In the genomic region with DNA sequence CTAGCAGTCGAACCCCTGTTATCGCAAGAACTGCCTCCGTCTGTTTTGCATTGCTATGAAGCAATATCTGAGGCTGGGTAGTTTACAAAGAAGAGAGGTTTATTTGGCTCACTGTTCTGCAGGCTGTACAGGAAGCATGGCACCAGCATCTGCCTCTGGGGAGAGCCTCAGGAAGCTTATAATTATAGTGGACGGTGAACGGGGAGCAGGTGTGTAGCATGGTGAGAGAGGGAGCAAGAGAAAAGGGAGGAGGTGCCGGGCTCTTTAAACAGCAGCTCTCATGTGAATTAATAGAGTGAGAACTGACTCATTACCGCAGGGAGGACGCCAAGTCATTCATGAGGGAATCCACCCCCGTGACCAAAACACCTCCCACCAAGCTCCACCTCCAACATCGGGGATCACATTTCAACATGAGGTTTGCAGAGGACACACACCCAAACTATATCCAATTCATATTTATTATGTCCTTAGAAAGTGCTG, we compare ENCODE assay signal across 18 cellular contexts.
DNase-seq lines count a peak whose midpoint lies in the region; ATAC-seq and TF ChIP-seq lines count a peak whose summit lies in the region.
"Had no signal": no experiment of that assay in that cellular context is flagged by ENCODE, and none has a peak within 500 bp of the region (broad histone marks: within the 10 kb centered on the region; RNA-seq: fewer than 3 reads in every experiment).

No MANE protein-coding gene starts in this region.

- peak; percentile 91 for DNase-seq in MCF 10A (ENCODE audit: unreplicated experiment)
- no peak for DNase-seq in breast epithelium (ENCODE audit: low spot score in 2 of 2)
- DNase-seq in OCI-M1 (lab: John Stamatoyannopoulos, UW), result peak; percentile 56
- DNase-seq in epithelial cell of esophagus (ENCODE audit: low read depth), result peak; percentile 85
- DNase-seq in renal cortical epithelial cell (ENCODE audit: low read depth), result peak; percentile 76
- no peak for DNase-seq in NCI-H187 treated with DMSO at 0.1 percent for 48 hours (lab: John Stamatoyannopoulos, UW)
- no peak for DNase-seq in NCI-H345 (lab: John Stamatoyannopoulos, UW)
- DNase-seq: activated CD8-positive, alpha-beta memory T cell treated with anti-CD3 and anti-CD28 coated beads, Interleukin-2, amount 10 ng/mL, durations not matched to agents 7 days and 5 days; midbrain; NCI-H1694; NCI-H526 treated with DMSO at 0.1 percent for 48 hours; Right ventricle myocardium superior; stimulated activated CD8-positive, alpha-beta memory T cell treated with anti-CD3 and anti-CD28 coated beads, Interleukin-4, amount 100 ng/mL, for 48 hours; trophoblast cell had no signal

- H3K4me3 Mint-ChIP-seq in MCF 10A (ENCODE audit: unreplicated experiment), result no peak overlapping the region
- H3K4me3 Mint-ChIP-seq: activated CD8-positive, alpha-beta memory T cell treated with anti-CD3 and anti-CD28 coated beads, Interleukin-2, amount 10 ng/mL, durations not matched to agents 7 days and 5 days; activated naive CD4-positive, alpha-beta T cell treated with anti-CD3 and anti-CD28 coated beads, Interleukin-2, amount 50 U/mL, for 24 hours; IgD-negative memory B cell had no signal

- no TSS peak for BruUV-seq in MCF 10A (replicated peaks; lab: Mats Ljungman, UMichigan)

- H3K36me3 Mint-ChIP-seq in MCF 10A (ENCODE audit: insufficient read depth, unreplicated experiment), result no peaks in the 10 kb centered on the region
- H3K36me3 Mint-ChIP-seq: activated CD8-positive, alpha-beta memory T cell treated with anti-CD3 and anti-CD28 coated beads, Interleukin-2, amount 10 ng/mL, durations not matched to agents 7 days and 5 days; activated naive CD4-positive, alpha-beta T cell treated with anti-CD3 and anti-CD28 coated beads, Interleukin-2, amount 50 U/mL, for 24 hours had no signal

- CTCF ChIA-PET in MCF 10A (lab: Yijun Ruan, JAX), result interaction anchor here (0.6 to 1.7 kb wide), 5 partner anchors 14 to 180 kb away, joined by 3 to 6 read pairs (median 4); no protein-coding TSS in a partner anchor

- H3K4me3 ChIP-seq in breast epithelium, result no peak overlapping the region
- H3K4me3 ChIP-seq in epithelial cell of esophagus (ENCODE audit: low read length), result no peak overlapping the region
- H3K4me3 ChIP-seq: esophagus muscularis mucosa had no signal

- no peaks in the 10 kb centered on the region for H3K9me3 ChIP-seq in breast epithelium
- H3K9me3 ChIP-seq: esophagus muscularis mucosa had no signal

- H3K27me3 ChIP-seq in breast epithelium, result no peaks in the 10 kb centered on the region

- POLR2A ChIA-PET in MCF 10A (lab: Yijun Ruan, JAX), result interaction anchor here (0.6 to 0.7 kb wide), 3 partner anchors 132 to 676 kb away, joined by 3 read pairs; no protein-coding TSS in a partner anchor

- TF ChIP-seq CTCF in MCF 10A (IDR thresholded peaks at IDR 0.05; ENCODE audit: unreplicated experiment) (no peak), breast epithelium (IDR thresholded peaks at IDR 0.05) (no peak), epithelial cell of esophagus (IDR thresholded peaks at IDR 0.05; ENCODE audit: insufficient read depth, low read depth, low read length, missing control alignments) (no peak)

- no peak overlapping the region for H3K27ac ChIP-seq in breast epithelium
- H3K27ac ChIP-seq: esophagus muscularis mucosa had no signal

- H3K27me3 Mint-ChIP-seq in MCF 10A (ENCODE audit: insufficient read depth, unreplicated experiment), result no peaks in the 10 kb centered on the region

- no peaks in the 10 kb centered on the region for H3K9me3 Mint-ChIP-seq in MCF 10A (ENCODE audit: unreplicated experiment)
- H3K9me3 Mint-ChIP-seq: activated naive CD4-positive, alpha-beta T cell treated with anti-CD3 and anti-CD28 coated beads, Interleukin-2, amount 50 U/mL, for 24 hours had no signal

- no peak overlapping the region for H3K27ac Mint-ChIP-seq in MCF 10A (ENCODE audit: low read depth, unreplicated experiment)
- H3K27ac Mint-ChIP-seq: activated CD8-positive, alpha-beta memory T cell treated with anti-CD3 and anti-CD28 coated beads, Interleukin-2, amount 10 ng/mL, durations not matched to agents 7 days and 5 days; activated naive CD4-positive, alpha-beta T cell treated with anti-CD3 and anti-CD28 coated beads, Interleukin-2, amount 50 U/mL, for 24 hours had no signal

- no peaks in the 10 kb centered on the region for H3K36me3 ChIP-seq in breast epithelium
- H3K36me3 ChIP-seq: esophagus muscularis mucosa had no signal

- peaks cover 9% of the 10 kb centered on the region for H3K4me1 Mint-ChIP-seq in MCF 10A (ENCODE audit: insufficient read depth, unreplicated experiment)
- H3K4me1 Mint-ChIP-seq: activated CD8-positive, alpha-beta memory T cell treated with anti-CD3 and anti-CD28 coated beads, Interleukin-2, amount 10 ng/mL, durations not matched to agents 7 days and 5 days; activated naive CD4-positive, alpha-beta T cell treated with anti-CD3 and anti-CD28 coated beads, Interleukin-2, amount 50 U/mL, for 24 hours; IgD-negative memory B cell had no signal

- TF ChIP-seq POLR2A in breast epithelium (IDR thresholded peaks at IDR 0.05), result no peak

- ATAC-seq in HG03457 (IDR thresholded peaks at IDR 0.05; ENCODE audit: unreplicated experiment), result no peak
- ATAC-seq: activated CD8-positive, alpha-beta memory T cell treated with anti-CD3 and anti-CD28 coated beads, Interleukin-2, amount 10 ng/mL, durations not matched to agents 7 days and 5 days had no signal

- intact Hi-C loops in MCF 10A (cut with micrococcal nuclease), result loop anchor here (2.0 kb wide), 1 partner anchor 73 kb away; no protein-coding TSS in a partner anchor
- intact Hi-C loops in breast epithelium (cut with DNase I; ENCODE audit: low total_unique reads), result no loop called here

- no peaks in the 10 kb centered on the region for H3K4me1 ChIP-seq in breast epithelium
- H3K4me1 ChIP-seq: esophagus muscularis mucosa had no signal

Comparison
In these comparisons a context has a peak if more than half of its experiments do, and no peak if none do; other contexts are left out.
1. DNase-seq: peak in MCF 10A (single experiment), OCI-M1 (single experiment), epithelial cell of esophagus (single experiment) and renal cortical epithelial cell (single experiment); none in breast epithelium (0 of 2), NCI-H187 treated with DMSO at 0.1 percent for 48 hours (single experiment) and NCI-H345 (single experiment).